8 cellular contexts compared by ENCODE assay signal in genomic region chr4:139666735-139667266, GRCh38. TPM values are rescaled to one million over a fixed set of nuclear protein-coding genes. Genes with fewer than 3 reads are reported as not detected.
DNase-seq lines count a peak whose midpoint lies in the region; ATAC-seq and TF ChIP-seq lines count a peak whose summit lies in the region.

No MANE protein-coding gene starts in this region.

- H3K4me1 ChIP-seq in DND-41 (ENCODE audit: insufficient read depth, low read length) (peaks cover 32% of the 10 kb centered on the region), HUES6 (ENCODE audit: control insufficient read depth, insufficient read depth, low read length) (peaks cover 32% of the 10 kb centered on the region), mesendoderm (ENCODE audit: control insufficient read depth, low read depth, low read length) (peaks cover 17% of the 10 kb centered on the region)

- no peaks in the 10 kb centered on the region for H4K20me1 ChIP-seq in DND-41 (ENCODE audit: insufficient read depth, low read length)

- CTCF ChIA-PET in RWPE1 (lab: Yijun Ruan, JAX) (interaction anchor here (0.6 kb wide), 1 partner anchor 728 kb away, joined by 4 read pairs; no protein-coding TSS in a partner anchor), GM10248 (lab: Yijun Ruan, JAX) (interaction anchor here (0.8 to 14.3 kb wide), 4 partner anchors 11 to 557 kb away, joined by 3 to 176 read pairs (median 6); partner anchors contain the start of gene SETD7)

- H3K36me3 Mint-ChIP-seq in type B pancreatic cell = peaks cover 12% of the 10 kb centered on the region

- POLR2A ChIA-PET in RWPE1 (lab: Yijun Ruan, JAX; ENCODE audit: low non-redundant PET) = no interaction called here
- POLR2A ChIA-PET in GM10248 (lab: Yijun Ruan, JAX) = no interaction called here

- peak overlapping the region; percentile 64 for H3K4me2 ChIP-seq in DND-41 (ENCODE audit: insufficient read depth, low read length)
- peak overlapping the region; percentile 5 for H3K4me2 ChIP-seq in mesendoderm (ENCODE audit: low read length)

- ATAC-seq in DND-41 (ENCODE audit: insufficient read depth, low read depth) (peak; percentile 86), HG03521 (IDR thresholded peaks at IDR 0.05; ENCODE audit: unreplicated experiment) (no peak)

- H3K27ac ChIP-seq in DND-41 (ENCODE audit: low read length) (peak overlapping the region; percentile 91), HUES6 (ENCODE audit: low read depth, low read length) (no peak overlapping the region), RWPE1 (peak overlapping the region; percentile 96), mesendoderm (ENCODE audit: low read depth, low read length) (peak overlapping the region; percentile 3)

- H2AFZ ChIP-seq in DND-41 (ENCODE audit: low read depth, low read length) = peak overlapping the region; percentile 88

- H2BK15ac ChIP-seq in mesendoderm (replicated peaks; ENCODE audit: low read depth) = peak overlapping the region; percentile 14

- H3K27me3 ChIP-seq in DND-41 (ENCODE audit: insufficient read depth, low read length, poor library complexity) (no peaks in the 10 kb centered on the region), HUES6 (ENCODE audit: control insufficient read depth, insufficient read depth, low read length) (no peaks in the 10 kb centered on the region), mesendoderm (ENCODE audit: insufficient read depth, low read length, poor library complexity) (no peaks in the 10 kb centered on the region)

- no peak for TF ChIP-seq CTCF in DND-41 (IDR thresholded peaks at IDR 0.05; ENCODE audit: borderline replicate concordance, extremely low read depth, low read length, poor library complexity, severe bottlenecking)
- no peak for TF ChIP-seq CTCF in RWPE1 (conservative IDR thresholded peaks at IDR 0.05; ENCODE audit: low read depth)
- TF ChIP-seq CTCF in type B pancreatic cell (conservative IDR thresholded peaks at IDR 0.05) = no peak
- TF ChIP-seq CTCF in GM10248 (IDR thresholded peaks at IDR 0.05; ENCODE audit: control extremely low read depth, extremely low read depth, low read depth, missing control alignments) = no peak

- peaks cover 43% of the 10 kb centered on the region for H3K4me1 Mint-ChIP-seq in type B pancreatic cell (ENCODE audit: unreplicated experiment)

- peak overlapping the region; percentile 90 for H3K4me3 Mint-ChIP-seq in type B pancreatic cell

- WGBS in mesendoderm (ENCODE audit: extremely low coverage, insufficient coverage, low lambda C conversion rate) = no CpG with 5 or more reads among the region's 11 CpGs

- H3K23ac ChIP-seq in mesendoderm (ENCODE audit: low read length) = no peak overlapping the region

- H3K79me1 ChIP-seq in mesendoderm (ENCODE audit: low read length) = peaks cover 3% of the 10 kb centered on the region

- H3K18ac ChIP-seq in mesendoderm (ENCODE audit: low read length) = peak overlapping the region; percentile 55

- H3K56ac ChIP-seq in mesendoderm (ENCODE audit: low read length) = peak overlapping the region; percentile 56

- H4K5ac ChIP-seq in mesendoderm (ENCODE audit: low read length) = no peak overlapping the region

- H2BK120ac ChIP-seq in mesendoderm (ENCODE audit: low read depth, low read length) = peak overlapping the region; percentile 83

- H2BK5ac ChIP-seq in mesendoderm (ENCODE audit: low read length) = peak overlapping the region; percentile 0

- peak overlapping the region; percentile 64 for H3K9ac ChIP-seq in DND-41 (ENCODE audit: low read depth, low read length)
- H3K9ac ChIP-seq in HUES6 (ENCODE audit: low read length) = no peak overlapping the region
- peak overlapping the region; percentile 51 for H3K9ac ChIP-seq in mesendoderm (ENCODE audit: low read length)

- peak overlapping the region; percentile 58 for H3K4ac ChIP-seq in mesendoderm (ENCODE audit: low read depth, low read length)

- H3K79me2 ChIP-seq in DND-41 (ENCODE audit: insufficient read depth, low read length) (peaks cover 16% of the 10 kb centered on the region), mesendoderm (ENCODE audit: control insufficient read depth, insufficient read depth, low read length) (peaks cover 2% of the 10 kb centered on the region)

- H3K9me3 Mint-ChIP-seq in type B pancreatic cell = peaks cover 6% of the 10 kb centered on the region

- H3K36me3 ChIP-seq in DND-41 (ENCODE audit: insufficient read depth, low read length) (no peaks in the 10 kb centered on the region), HUES6 (ENCODE audit: control insufficient read depth, insufficient read depth, low read length) (no peaks in the 10 kb centered on the region), mesendoderm (ENCODE audit: control insufficient read depth, insufficient read depth, low read length) (no peaks in the 10 kb centered on the region)

- DNase-seq in DND-41 (peak; percentile 77), RWPE1 (ENCODE audit: low spot score) (peak; percentile 50), dedifferentiated amniotic fluid mesenchymal stem cell (ENCODE audit: extremely low spot score) (peak; percentile 32), mesendoderm (no peak), type B pancreatic cell (ENCODE audit: extremely low spot score, unreplicated experiment) (no peak), GM10248 (ENCODE audit: extremely low spot score) (no peak)

- no peaks in the 10 kb centered on the region for H3K9me3 ChIP-seq in DND-41 (ENCODE audit: insufficient read depth, low read length, severe bottlenecking)
- no peaks in the 10 kb centered on the region; the same call in 1 of the 2 replicates for H3K9me3 ChIP-seq in HUES6 (ENCODE audit: control insufficient read depth, insufficient read depth, low read depth, low read length)

- H3K27ac Mint-ChIP-seq in type B pancreatic cell = peak overlapping the region; percentile 92

- no peaks in the 10 kb centered on the region for H3K27me3 Mint-ChIP-seq in type B pancreatic cell

- H3K4me3 ChIP-seq in DND-41 (ENCODE audit: low read depth in 1 of 2, low read length in 2 of 2) = peak overlapping the region; percentile 21 to 65; a peak in 3 of 4 replicates
- H3K4me3 ChIP-seq in HUES6 (ENCODE audit: low read depth, low read length) = peak overlapping the region; percentile 72; the same call in 1 of the 2 replicates
- no peak overlapping the region for H3K4me3 ChIP-seq in mesendoderm (ENCODE audit: low read length)

- H2AK5ac ChIP-seq in mesendoderm (ENCODE audit: low read length) = no peak overlapping the region

- no peak overlapping the region for H4K8ac ChIP-seq in mesendoderm (ENCODE audit: low read depth, low read length)

RNA-seq across cellular contexts. Expression of gene MGST2, which starts 1.2 kb away (rescaled TPM):
- 46.4 TPM for polyA plus RNA-seq in mesendoderm (2013, experiment 1 of 2)
- 43.8 TPM for polyA plus RNA-seq in mesendoderm (2013, experiment 2 of 2)
- 43.2 and 63.3 TPM in 2 replicates for total RNA-seq in type B pancreatic cell (ENCODE audit: low replicate concordance)

Comparison
In these comparisons a context has a peak if more than half of its experiments do, and no peak if none do; other contexts are left out.
1. DNase-seq: peak in DND-41 (single experiment), RWPE1 (single experiment) and dedifferentiated amniotic fluid mesenchymal stem cell (single experiment); none in mesendoderm (single experiment), type B pancreatic cell (single experiment) and GM10248 (single experiment).